ENCODE assay signal across 8 cellular contexts in the genomic region with DNA sequence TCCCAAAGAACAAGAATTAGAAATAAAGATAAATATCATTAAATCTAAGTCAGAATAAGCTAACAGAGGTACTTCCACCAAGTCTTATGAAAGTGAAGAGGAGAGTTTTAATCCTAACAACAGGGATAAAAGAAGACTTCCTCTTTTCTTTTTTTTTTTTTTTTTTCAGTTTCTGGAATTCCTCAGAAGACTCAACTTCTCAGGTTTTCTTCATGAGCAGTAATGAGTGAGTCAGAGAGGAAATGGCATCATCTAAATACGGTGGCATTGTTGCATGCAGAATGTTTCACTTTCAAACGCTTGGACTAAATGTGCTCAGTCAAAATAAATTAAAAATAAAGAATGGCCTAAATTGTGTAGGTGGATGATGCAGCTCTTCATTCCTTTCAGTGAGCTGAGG. TPM values are rescaled to one million over a fixed set of nuclear protein-coding genes. Genes with fewer than 3 reads are reported as not detected.
DNase-seq lines count a peak whose midpoint lies in the region; ATAC-seq and TF ChIP-seq lines count a peak whose summit lies in the region.

No MANE protein-coding gene starts in this region.

- H3K27ac ChIP-seq in foreskin keratinocyte: no peak overlapping the region

- no peaks in the 10 kb centered on the region for H3K27me3 ChIP-seq in foreskin keratinocyte

- peaks cover 5% of the 10 kb centered on the region for H3K4me1 ChIP-seq in foreskin keratinocyte

- DNase-seq in AG09309 (ENCODE audit: low read depth) (peak; percentile 33), foreskin keratinocyte (peak; percentile 52 to 73), NCI-H524 (lab: John Stamatoyannopoulos, UW) (no peak)
- DNase-seq in effector CD4-positive, alpha-beta T cell: no peak

- no peak overlapping the region for H3K4me3 ChIP-seq in AG09309 (ENCODE audit: control insufficient read depth, low read depth, low read length)

- no peak for TF ChIP-seq CTCF in AG09309 (IDR thresholded peaks at IDR 0.05; ENCODE audit: control insufficient read depth, insufficient read depth, low read depth, low read length, missing control alignments)
- TF ChIP-seq CTCF in foreskin keratinocyte (conservative IDR thresholded peaks at IDR 0.05): no peak

- ATAC-seq in GM21529 (IDR thresholded peaks at IDR 0.05; ENCODE audit: unreplicated experiment) (peak; percentile 49), SK-N-SH treated with all-trans-retinoic acid at 6 μM for 48 hours (peak; percentile 85), foreskin keratinocyte (peak; percentile 92), HG02981 (IDR thresholded peaks at IDR 0.05; ENCODE audit: unreplicated experiment) (no peak), HG02840 (IDR thresholded peaks at IDR 0.05; ENCODE audit: low FRiP score, unreplicated experiment) (no peak)

TF ChIP-seq in SK-N-SH treated with all-trans-retinoic acid at 6 μM for 48 hours, 23 proteins besides CTCF, POLR2A, EP300 and RAD21:
- TF ChIP-seq ZFP30 (CRISPR knock-in tag; IDR thresholded peaks at IDR 0.05) (no peak), ZNF70 (CRISPR knock-in tag; IDR thresholded peaks at IDR 0.05) (no peak), ISL1 (CRISPR knock-in tag; IDR thresholded peaks at IDR 0.05) (no peak), ZC3H10 (CRISPR knock-in tag; IDR thresholded peaks at IDR 0.05) (no peak), BACH2 (CRISPR knock-in tag; IDR thresholded peaks at IDR 0.05; ENCODE audit: borderline replicate concordance) (no peak), ARNTL (CRISPR knock-in tag; IDR thresholded peaks at IDR 0.05; ENCODE audit: borderline replicate concordance, low read depth) (no peak), TOX (CRISPR knock-in tag; IDR thresholded peaks at IDR 0.05; ENCODE audit: borderline replicate concordance) (no peak), ZFP3 (CRISPR knock-in tag; IDR thresholded peaks at IDR 0.05) (no peak), CSDC2 (CRISPR knock-in tag; IDR thresholded peaks at IDR 0.05) (no peak), SNAI2 (CRISPR knock-in tag; IDR thresholded peaks at IDR 0.05) (no peak), RARB (CRISPR knock-in tag; IDR thresholded peaks at IDR 0.05) (no peak), ESRRG (CRISPR knock-in tag; IDR thresholded peaks at IDR 0.05) (no peak), GLIS3 (CRISPR knock-in tag; IDR thresholded peaks at IDR 0.05) (no peak), PPARA (CRISPR knock-in tag; IDR thresholded peaks at IDR 0.05; ENCODE audit: borderline replicate concordance) (no peak)
- TF ChIP-seq, protein P1, sequence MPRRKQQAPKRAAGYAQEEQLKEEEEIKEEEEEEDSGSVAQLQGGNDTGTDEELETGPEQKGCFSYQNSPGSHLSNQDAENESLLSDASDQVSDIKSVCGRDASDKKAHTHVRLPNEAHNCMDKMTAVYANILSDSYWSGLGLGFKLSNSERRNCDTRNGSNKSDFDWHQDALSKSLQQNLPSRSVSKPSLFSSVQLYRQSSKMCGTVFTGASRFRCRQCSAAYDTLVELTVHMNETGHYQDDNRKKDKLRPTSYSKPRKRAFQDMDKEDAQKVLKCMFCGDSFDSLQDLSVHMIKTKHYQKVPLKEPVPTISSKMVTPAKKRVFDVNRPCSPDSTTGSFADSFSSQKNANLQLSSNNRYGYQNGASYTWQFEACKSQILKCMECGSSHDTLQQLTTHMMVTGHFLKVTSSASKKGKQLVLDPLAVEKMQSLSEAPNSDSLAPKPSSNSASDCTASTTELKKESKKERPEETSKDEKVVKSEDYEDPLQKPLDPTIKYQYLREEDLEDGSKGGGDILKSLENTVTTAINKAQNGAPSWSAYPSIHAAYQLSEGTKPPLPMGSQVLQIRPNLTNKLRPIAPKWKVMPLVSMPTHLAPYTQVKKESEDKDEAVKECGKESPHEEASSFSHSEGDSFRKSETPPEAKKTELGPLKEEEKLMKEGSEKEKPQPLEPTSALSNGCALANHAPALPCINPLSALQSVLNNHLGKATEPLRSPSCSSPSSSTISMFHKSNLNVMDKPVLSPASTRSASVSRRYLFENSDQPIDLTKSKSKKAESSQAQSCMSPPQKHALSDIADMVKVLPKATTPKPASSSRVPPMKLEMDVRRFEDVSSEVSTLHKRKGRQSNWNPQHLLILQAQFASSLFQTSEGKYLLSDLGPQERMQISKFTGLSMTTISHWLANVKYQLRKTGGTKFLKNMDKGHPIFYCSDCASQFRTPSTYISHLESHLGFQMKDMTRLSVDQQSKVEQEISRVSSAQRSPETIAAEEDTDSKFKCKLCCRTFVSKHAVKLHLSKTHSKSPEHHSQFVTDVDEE (CRISPR knock-in tag; IDR thresholded peaks at IDR 0.05): no peak
- TF ChIP-seq, protein P2, sequence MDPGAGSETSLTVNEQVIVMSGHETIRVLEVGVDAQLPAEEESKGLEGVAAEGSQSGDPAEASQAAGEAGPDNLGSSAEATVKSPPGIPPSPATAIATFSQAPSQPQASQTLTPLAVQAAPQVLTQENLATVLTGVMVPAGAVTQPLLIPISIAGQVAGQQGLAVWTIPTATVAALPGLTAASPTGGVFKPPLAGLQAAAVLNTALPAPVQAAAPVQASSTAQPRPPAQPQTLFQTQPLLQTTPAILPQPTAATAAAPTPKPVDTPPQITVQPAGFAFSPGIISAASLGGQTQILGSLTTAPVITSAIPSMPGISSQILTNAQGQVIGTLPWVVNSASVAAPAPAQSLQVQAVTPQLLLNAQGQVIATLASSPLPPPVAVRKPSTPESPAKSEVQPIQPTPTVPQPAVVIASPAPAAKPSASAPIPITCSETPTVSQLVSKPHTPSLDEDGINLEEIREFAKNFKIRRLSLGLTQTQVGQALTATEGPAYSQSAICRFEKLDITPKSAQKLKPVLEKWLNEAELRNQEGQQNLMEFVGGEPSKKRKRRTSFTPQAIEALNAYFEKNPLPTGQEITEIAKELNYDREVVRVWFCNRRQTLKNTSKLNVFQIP (CRISPR knock-in tag; IDR thresholded peaks at IDR 0.05; ENCODE audit: borderline replicate concordance, low read depth): no peak
- TF ChIP-seq, protein P3, sequence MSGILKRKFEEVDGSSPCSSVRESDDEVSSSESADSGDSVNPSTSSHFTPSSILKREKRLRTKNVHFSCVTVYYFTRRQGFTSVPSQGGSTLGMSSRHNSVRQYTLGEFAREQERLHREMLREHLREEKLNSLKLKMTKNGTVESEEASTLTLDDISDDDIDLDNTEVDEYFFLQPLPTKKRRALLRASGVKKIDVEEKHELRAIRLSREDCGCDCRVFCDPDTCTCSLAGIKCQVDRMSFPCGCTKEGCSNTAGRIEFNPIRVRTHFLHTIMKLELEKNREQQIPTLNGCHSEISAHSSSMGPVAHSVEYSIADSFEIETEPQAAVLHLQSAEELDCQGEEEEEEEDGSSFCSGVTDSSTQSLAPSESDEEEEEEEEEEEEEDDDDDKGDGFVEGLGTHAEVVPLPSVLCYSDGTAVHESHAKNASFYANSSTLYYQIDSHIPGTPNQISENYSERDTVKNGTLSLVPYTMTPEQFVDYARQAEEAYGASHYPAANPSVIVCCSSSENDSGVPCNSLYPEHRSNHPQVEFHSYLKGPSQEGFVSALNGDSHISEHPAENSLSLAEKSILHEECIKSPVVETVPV (CRISPR knock-in tag; IDR thresholded peaks at IDR 0.05): no peak

RNA-seq across cellular contexts. Expression of a gene that starts 45.6 kb away (rescaled TPM):
- total RNA-seq in foreskin keratinocyte: not detected in 2 replicates
- not detected in 2 replicates for polyA plus RNA-seq in foreskin keratinocyte

Comparison
In these comparisons a context has a peak if more than half of its experiments do, and no peak if none do; other contexts are left out.
1. DNase-seq: peak in AG09309 (single experiment) and foreskin keratinocyte (2 of 2); none in NCI-H524 (0 of 2) and effector CD4-positive, alpha-beta T cell (single experiment).
2. ATAC-seq: peak in GM21529 (single experiment), SK-N-SH treated with all-trans-retinoic acid at 6 μM for 48 hours (single experiment) and foreskin keratinocyte (single experiment); none in HG02981 (single experiment) and HG02840 (single experiment).